ENCODE assay signal across 1 cellular context in the genomic region with DNA sequence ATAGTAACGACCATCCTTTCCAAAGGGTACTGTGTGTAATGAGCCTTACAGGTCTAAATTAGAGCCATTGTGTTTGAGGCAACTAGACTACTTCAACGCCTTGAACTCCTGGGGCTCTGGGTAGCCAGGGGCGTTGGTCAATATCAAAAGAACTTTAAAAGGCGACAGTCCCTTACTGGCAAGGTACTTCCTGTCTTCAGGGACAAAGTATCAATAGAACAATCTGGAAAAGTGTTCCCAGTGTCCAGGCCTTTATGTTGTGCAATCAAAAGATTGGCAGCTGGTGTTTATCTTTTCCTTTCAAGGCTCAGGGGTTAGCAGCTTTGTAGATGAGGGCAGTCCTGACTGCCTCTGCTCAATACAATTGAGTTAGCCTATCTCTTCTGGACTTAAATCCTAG.
TF ChIP-seq lines count a peak whose summit lies in the region.

No MANE protein-coding gene starts in this region.

TF ChIP-seq in HepG2, 621 proteins besides CTCF, POLR2A, EP300 and RAD21 (continued from another document and continues in another):
- TF ChIP-seq GPBP1L1 (CRISPR knock-in tag; IDR thresholded peaks at IDR 0.05) (no peak), NFIC (IDR thresholded peaks at IDR 0.05; ENCODE audit: low read length) (peak; percentile 48; the same call in 1 of the 2 replicates), GABPA (IDR thresholded peaks at IDR 0.05; ENCODE audit: low read depth, low read length) (no peak), GABPA (CRISPR knock-in tag; IDR thresholded peaks at IDR 0.05; ENCODE audit: low read depth) (peak; percentile 36; the same call in 1 of the 2 replicates), NCOA1 (CRISPR knock-in tag; IDR thresholded peaks at IDR 0.05) (no peak), ZSCAN31 (CRISPR knock-in tag; IDR thresholded peaks at IDR 0.05; ENCODE audit: low read depth) (no peak), ZNF746 (CRISPR knock-in tag; IDR thresholded peaks at IDR 0.05) (no peak), XRCC5 (optimal IDR thresholded peaks at IDR 0.05; ENCODE audit: low read length) (no peak), DNMT1 (CRISPR knock-in tag; IDR thresholded peaks at IDR 0.05) (no peak), NBN (conservative IDR thresholded peaks at IDR 0.05) (no peak), ZNF496 (CRISPR knock-in tag; IDR thresholded peaks at IDR 0.05; ENCODE audit: insufficient replicate concordance) (no peak), YEATS2 (CRISPR knock-in tag; IDR thresholded peaks at IDR 0.05; ENCODE audit: borderline replicate concordance) (no peak), CEBPB (IDR thresholded peaks at IDR 0.05; ENCODE audit: borderline replicate concordance, low read depth, low read length) (peak; percentile 97), CHD2 (IDR thresholded peaks at IDR 0.05; ENCODE audit: low read depth, low read length) (no peak), ELF3 (CRISPR knock-in tag; IDR thresholded peaks at IDR 0.05) (peak; percentile 47; the same call in 1 of the 2 replicates), ZNF33A (CRISPR knock-in tag; IDR thresholded peaks at IDR 0.05; ENCODE audit: borderline replicate concordance) (no peak), NR1H2 (CRISPR knock-in tag; IDR thresholded peaks at IDR 0.05; ENCODE audit: borderline replicate concordance, low read depth) (no peak), HNF1B (CRISPR knock-in tag; IDR thresholded peaks at IDR 0.05) (peak; percentile 38; the same call in 1 of the 2 replicates), U2AF1 (optimal IDR thresholded peaks at IDR 0.05; ENCODE audit: low read depth, low read length) (no peak), HDAC1 (CRISPR knock-in tag; IDR thresholded peaks at IDR 0.05) (peak; percentile 32; the same call in 1 of the 2 replicates), ZFY (CRISPR knock-in tag; IDR thresholded peaks at IDR 0.05) (0 out of 2 replicates have a peak, but pooled peaks have one; percentile 28), FOSL2 (CRISPR knock-in tag; IDR thresholded peaks at IDR 0.05) (peak; percentile 30), SRSF1 (optimal IDR thresholded peaks at IDR 0.05; ENCODE audit: low read depth, low read length) (no peak), ZNF256 (CRISPR knock-in tag; conservative IDR thresholded peaks at IDR 0.05) (no peak), ZNF232 (CRISPR knock-in tag; IDR thresholded peaks at IDR 0.05; ENCODE audit: borderline replicate concordance) (no peak), PAWR (CRISPR knock-in tag; IDR thresholded peaks at IDR 0.05; ENCODE audit: borderline replicate concordance) (no peak), ZNF563 (CRISPR knock-in tag; IDR thresholded peaks at IDR 0.05) (peak; percentile 50; the same call in 1 of the 2 replicates), ZMYM4 (CRISPR knock-in tag; IDR thresholded peaks at IDR 0.05) (peak; percentile 96), ZFP37 (CRISPR knock-in tag; IDR thresholded peaks at IDR 0.05; ENCODE audit: borderline replicate concordance) (no peak), TFDP1 (CRISPR knock-in tag; IDR thresholded peaks at IDR 0.05; ENCODE audit: borderline replicate concordance) (no peak), NR2F1 (CRISPR knock-in tag; IDR thresholded peaks at IDR 0.05) (no peak), TRAFD1 (CRISPR knock-in tag; IDR thresholded peaks at IDR 0.05; ENCODE audit: borderline replicate concordance) (no peak)
- TF ChIP-seq, protein P1, sequence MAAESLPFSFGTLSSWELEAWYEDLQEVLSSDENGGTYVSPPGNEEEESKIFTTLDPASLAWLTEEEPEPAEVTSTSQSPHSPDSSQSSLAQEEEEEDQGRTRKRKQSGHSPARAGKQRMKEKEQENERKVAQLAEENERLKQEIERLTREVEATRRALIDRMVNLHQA (CRISPR knock-in tag; IDR thresholded peaks at IDR 0.05): no peak
- TF ChIP-seq, protein P2, sequence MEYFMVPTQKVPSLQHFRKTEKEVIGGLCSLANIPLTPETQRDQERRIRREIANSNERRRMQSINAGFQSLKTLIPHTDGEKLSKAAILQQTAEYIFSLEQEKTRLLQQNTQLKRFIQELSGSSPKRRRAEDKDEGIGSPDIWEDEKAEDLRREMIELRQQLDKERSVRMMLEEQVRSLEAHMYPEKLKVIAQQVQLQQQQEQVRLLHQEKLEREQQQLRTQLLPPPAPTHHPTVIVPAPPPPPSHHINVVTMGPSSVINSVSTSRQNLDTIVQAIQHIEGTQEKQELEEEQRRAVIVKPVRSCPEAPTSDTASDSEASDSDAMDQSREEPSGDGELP (IDR thresholded peaks at IDR 0.05; ENCODE audit: borderline replicate concordance, low read depth): peak; percentile 74
- TF ChIP-seq, protein P3, sequence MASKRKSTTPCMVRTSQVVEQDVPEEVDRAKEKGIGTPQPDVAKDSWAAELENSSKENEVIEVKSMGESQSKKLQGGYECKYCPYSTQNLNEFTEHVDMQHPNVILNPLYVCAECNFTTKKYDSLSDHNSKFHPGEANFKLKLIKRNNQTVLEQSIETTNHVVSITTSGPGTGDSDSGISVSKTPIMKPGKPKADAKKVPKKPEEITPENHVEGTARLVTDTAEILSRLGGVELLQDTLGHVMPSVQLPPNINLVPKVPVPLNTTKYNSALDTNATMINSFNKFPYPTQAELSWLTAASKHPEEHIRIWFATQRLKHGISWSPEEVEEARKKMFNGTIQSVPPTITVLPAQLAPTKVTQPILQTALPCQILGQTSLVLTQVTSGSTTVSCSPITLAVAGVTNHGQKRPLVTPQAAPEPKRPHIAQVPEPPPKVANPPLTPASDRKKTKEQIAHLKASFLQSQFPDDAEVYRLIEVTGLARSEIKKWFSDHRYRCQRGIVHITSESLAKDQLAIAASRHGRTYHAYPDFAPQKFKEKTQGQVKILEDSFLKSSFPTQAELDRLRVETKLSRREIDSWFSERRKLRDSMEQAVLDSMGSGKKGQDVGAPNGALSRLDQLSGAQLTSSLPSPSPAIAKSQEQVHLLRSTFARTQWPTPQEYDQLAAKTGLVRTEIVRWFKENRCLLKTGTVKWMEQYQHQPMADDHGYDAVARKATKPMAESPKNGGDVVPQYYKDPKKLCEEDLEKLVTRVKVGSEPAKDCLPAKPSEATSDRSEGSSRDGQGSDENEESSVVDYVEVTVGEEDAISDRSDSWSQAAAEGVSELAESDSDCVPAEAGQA (IDR thresholded peaks at IDR 0.05; ENCODE audit: low read depth): no peak
- TF ChIP-seq, protein P3 (CRISPR knock-in tag; IDR thresholded peaks at IDR 0.05; ENCODE audit: borderline replicate concordance): no peak
- TF ChIP-seq, protein P4, sequence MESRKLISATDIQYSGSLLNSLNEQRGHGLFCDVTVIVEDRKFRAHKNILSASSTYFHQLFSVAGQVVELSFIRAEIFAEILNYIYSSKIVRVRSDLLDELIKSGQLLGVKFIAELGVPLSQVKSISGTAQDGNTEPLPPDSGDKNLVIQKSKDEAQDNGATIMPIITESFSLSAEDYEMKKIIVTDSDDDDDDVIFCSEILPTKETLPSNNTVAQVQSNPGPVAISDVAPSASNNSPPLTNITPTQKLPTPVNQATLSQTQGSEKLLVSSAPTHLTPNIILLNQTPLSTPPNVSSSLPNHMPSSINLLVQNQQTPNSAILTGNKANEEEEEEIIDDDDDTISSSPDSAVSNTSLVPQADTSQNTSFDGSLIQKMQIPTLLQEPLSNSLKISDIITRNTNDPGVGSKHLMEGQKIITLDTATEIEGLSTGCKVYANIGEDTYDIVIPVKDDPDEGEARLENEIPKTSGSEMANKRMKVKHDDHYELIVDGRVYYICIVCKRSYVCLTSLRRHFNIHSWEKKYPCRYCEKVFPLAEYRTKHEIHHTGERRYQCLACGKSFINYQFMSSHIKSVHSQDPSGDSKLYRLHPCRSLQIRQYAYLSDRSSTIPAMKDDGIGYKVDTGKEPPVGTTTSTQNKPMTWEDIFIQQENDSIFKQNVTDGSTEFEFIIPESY (CRISPR knock-in tag; IDR thresholded peaks at IDR 0.05): peak; percentile 77
- TF ChIP-seq, protein P5, sequence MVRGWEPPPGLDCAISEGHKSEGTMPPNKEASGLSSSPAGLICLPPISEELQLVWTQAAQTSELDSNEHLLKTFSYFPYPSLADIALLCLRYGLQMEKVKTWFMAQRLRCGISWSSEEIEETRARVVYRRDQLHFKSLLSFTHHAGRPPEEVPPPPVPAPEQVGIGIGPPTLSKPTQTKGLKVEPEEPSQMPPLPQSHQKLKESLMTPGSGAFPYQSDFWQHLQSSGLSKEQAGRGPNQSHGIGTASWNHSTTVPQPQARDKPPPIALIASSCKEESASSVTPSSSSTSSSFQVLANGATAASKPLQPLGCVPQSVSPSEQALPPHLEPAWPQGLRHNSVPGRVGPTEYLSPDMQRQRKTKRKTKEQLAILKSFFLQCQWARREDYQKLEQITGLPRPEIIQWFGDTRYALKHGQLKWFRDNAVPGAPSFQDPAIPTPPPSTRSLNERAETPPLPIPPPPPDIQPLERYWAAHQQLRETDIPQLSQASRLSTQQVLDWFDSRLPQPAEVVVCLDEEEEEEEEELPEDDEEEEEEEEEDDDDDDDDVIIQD (CRISPR knock-in tag; IDR thresholded peaks at IDR 0.05; ENCODE audit: low read depth): peak; percentile 98
- TF ChIP-seq, protein P6, sequence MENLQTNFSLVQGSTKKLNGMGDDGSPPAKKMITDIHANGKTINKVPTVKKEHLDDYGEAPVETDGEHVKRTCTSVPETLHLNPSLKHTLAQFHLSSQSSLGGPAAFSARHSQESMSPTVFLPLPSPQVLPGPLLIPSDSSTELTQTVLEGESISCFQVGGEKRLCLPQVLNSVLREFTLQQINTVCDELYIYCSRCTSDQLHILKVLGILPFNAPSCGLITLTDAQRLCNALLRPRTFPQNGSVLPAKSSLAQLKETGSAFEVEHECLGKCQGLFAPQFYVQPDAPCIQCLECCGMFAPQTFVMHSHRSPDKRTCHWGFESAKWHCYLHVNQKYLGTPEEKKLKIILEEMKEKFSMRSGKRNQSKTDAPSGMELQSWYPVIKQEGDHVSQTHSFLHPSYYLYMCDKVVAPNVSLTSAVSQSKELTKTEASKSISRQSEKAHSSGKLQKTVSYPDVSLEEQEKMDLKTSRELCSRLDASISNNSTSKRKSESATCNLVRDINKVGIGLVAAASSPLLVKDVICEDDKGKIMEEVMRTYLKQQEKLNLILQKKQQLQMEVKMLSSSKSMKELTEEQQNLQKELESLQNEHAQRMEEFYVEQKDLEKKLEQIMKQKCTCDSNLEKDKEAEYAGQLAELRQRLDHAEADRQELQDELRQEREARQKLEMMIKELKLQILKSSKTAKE (CRISPR knock-in tag; IDR thresholded peaks at IDR 0.05; ENCODE audit: borderline replicate concordance): no peak
